In the genomic region with DNA sequence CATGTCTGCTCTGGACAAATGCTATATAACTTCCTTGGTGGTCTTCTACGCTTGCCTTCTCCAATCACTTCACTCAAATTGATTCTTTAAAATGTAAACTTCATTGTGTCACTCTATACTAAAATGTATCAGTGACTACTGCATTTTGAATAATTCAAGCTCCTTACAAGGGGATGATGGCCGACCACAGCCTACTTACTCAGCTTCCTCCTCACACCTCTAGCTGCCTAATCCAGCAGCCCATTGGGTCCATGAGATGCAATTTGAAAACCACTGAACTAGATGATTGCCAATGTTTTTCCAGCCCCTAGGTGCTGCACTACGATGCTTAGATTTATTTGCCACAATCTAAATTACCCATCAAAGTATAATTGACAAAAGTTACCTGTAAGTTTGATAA, we compare ENCODE assay signal across 6 cellular contexts.
"Had no signal": no experiment of that assay in that cellular context is flagged by ENCODE, and none has a peak within 500 bp of the region (broad histone marks: within the 10 kb centered on the region; RNA-seq: fewer than 3 reads in every experiment).

No MANE protein-coding gene starts in this region.

- DNase-seq: H9, HCEC 1CT, IMR-90, KG1 had no signal

- ATAC-seq: GM23338, K562 had no signal

- H3K27ac Mint-ChIP-seq: GM23338, H9 had no signal

- H3K9me3 Mint-ChIP-seq: GM23338, H9 had no signal

- H3K4me3 Mint-ChIP-seq: GM23338, H9 had no signal

- H3K4me1 Mint-ChIP-seq: GM23338, H9 had no signal
